Comparison of ENCODE assay signal across 1 cellular context in the genomic region with DNA sequence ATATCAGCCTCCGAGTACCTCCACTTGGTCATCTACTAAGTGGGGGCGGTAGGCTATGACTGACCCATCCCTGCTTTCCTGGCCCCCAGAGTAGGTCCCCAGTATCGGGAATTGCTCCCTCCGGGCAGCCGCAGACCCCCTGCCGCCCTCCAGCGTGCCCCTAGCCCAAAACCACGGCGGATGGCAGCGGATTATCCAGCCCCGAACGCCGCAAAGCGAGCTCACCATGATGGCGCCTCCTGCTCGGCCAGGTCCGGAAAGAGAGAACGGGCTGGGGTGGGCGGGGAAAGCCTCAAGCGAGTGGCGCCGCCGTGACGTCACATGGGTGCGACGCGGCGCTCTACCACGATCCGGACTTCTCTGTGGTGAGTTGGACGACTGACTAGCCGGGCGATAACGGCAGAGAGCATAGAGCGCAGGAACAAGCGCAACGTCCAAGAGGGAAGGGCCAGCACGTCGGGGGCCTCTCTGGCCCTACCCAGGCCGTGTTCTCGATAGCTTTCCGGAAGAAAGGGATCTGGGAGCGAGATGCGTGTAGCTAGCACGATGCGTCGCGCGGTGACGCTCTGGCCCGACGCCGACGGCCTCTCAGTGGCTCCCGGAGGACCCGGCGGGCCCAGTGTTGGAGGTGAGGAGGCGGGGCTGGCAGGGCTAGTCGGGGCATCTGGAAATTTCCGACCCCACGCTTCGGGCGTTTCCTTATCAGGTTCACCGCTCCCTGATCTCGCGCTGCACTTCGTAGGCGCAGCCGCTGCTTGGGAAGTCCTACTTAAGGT.
TF ChIP-seq lines count a peak whose summit lies in the region.

RPL18 (minus strand) TSS at position 263 of the 776 bp plus-strand sequence; CDS start at position 228, 35 bp downstream.
A gene with protein sequence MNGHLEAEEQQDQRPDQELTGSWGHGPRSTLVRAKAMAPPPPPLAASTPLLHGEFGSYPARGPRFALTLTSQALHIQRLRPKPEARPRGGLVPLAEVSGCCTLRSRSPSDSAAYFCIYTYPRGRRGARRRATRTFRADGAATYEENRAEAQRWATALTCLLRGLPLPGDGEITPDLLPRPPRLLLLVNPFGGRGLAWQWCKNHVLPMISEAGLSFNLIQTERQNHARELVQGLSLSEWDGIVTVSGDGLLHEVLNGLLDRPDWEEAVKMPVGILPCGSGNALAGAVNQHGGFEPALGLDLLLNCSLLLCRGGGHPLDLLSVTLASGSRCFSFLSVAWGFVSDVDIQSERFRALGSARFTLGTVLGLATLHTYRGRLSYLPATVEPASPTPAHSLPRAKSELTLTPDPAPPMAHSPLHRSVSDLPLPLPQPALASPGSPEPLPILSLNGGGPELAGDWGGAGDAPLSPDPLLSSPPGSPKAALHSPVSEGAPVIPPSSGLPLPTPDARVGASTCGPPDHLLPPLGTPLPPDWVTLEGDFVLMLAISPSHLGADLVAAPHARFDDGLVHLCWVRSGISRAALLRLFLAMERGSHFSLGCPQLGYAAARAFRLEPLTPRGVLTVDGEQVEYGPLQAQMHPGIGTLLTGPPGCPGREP (plus strand): TSS at position 591 of the 776 bp plus-strand sequence. CDS start 1,009 bp downstream, outside the sequence.

TF ChIP-seq in GM23338, 12 proteins besides CTCF, POLR2A, EP300 and RAD21:
- TF ChIP-seq ETS1 (IDR thresholded peaks at IDR 0.05), result peak; percentile 97
- no peak for TF ChIP-seq ZNF331 (CRISPR knock-in tag; IDR thresholded peaks at IDR 0.05; ENCODE audit: low read depth)
- peak; percentile 75 for TF ChIP-seq JUNB (IDR thresholded peaks at IDR 0.05; ENCODE audit: unreplicated experiment)
- TF ChIP-seq CREB1 (CRISPR knock-in tag; IDR thresholded peaks at IDR 0.05; ENCODE audit: low read depth), result peak; percentile 100
- TF ChIP-seq NANOG (IDR thresholded peaks at IDR 0.05; ENCODE audit: borderline replicate concordance), result no peak
- TF ChIP-seq ZNF114 (CRISPR knock-in tag; IDR thresholded peaks at IDR 0.05), result no peak
- TF ChIP-seq STAT1 (IDR thresholded peaks at IDR 0.05; ENCODE audit: unreplicated experiment), result no peak
- TF ChIP-seq, protein P1, sequence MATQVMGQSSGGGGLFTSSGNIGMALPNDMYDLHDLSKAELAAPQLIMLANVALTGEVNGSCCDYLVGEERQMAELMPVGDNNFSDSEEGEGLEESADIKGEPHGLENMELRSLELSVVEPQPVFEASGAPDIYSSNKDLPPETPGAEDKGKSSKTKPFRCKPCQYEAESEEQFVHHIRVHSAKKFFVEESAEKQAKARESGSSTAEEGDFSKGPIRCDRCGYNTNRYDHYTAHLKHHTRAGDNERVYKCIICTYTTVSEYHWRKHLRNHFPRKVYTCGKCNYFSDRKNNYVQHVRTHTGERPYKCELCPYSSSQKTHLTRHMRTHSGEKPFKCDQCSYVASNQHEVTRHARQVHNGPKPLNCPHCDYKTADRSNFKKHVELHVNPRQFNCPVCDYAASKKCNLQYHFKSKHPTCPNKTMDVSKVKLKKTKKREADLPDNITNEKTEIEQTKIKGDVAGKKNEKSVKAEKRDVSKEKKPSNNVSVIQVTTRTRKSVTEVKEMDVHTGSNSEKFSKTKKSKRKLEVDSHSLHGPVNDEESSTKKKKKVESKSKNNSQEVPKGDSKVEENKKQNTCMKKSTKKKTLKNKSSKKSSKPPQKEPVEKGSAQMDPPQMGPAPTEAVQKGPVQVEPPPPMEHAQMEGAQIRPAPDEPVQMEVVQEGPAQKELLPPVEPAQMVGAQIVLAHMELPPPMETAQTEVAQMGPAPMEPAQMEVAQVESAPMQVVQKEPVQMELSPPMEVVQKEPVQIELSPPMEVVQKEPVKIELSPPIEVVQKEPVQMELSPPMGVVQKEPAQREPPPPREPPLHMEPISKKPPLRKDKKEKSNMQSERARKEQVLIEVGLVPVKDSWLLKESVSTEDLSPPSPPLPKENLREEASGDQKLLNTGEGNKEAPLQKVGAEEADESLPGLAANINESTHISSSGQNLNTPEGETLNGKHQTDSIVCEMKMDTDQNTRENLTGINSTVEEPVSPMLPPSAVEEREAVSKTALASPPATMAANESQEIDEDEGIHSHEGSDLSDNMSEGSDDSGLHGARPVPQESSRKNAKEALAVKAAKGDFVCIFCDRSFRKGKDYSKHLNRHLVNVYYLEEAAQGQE (IDR thresholded peaks at IDR 0.05; ENCODE audit: unreplicated experiment), result no peak
- TF ChIP-seq, protein P2, sequence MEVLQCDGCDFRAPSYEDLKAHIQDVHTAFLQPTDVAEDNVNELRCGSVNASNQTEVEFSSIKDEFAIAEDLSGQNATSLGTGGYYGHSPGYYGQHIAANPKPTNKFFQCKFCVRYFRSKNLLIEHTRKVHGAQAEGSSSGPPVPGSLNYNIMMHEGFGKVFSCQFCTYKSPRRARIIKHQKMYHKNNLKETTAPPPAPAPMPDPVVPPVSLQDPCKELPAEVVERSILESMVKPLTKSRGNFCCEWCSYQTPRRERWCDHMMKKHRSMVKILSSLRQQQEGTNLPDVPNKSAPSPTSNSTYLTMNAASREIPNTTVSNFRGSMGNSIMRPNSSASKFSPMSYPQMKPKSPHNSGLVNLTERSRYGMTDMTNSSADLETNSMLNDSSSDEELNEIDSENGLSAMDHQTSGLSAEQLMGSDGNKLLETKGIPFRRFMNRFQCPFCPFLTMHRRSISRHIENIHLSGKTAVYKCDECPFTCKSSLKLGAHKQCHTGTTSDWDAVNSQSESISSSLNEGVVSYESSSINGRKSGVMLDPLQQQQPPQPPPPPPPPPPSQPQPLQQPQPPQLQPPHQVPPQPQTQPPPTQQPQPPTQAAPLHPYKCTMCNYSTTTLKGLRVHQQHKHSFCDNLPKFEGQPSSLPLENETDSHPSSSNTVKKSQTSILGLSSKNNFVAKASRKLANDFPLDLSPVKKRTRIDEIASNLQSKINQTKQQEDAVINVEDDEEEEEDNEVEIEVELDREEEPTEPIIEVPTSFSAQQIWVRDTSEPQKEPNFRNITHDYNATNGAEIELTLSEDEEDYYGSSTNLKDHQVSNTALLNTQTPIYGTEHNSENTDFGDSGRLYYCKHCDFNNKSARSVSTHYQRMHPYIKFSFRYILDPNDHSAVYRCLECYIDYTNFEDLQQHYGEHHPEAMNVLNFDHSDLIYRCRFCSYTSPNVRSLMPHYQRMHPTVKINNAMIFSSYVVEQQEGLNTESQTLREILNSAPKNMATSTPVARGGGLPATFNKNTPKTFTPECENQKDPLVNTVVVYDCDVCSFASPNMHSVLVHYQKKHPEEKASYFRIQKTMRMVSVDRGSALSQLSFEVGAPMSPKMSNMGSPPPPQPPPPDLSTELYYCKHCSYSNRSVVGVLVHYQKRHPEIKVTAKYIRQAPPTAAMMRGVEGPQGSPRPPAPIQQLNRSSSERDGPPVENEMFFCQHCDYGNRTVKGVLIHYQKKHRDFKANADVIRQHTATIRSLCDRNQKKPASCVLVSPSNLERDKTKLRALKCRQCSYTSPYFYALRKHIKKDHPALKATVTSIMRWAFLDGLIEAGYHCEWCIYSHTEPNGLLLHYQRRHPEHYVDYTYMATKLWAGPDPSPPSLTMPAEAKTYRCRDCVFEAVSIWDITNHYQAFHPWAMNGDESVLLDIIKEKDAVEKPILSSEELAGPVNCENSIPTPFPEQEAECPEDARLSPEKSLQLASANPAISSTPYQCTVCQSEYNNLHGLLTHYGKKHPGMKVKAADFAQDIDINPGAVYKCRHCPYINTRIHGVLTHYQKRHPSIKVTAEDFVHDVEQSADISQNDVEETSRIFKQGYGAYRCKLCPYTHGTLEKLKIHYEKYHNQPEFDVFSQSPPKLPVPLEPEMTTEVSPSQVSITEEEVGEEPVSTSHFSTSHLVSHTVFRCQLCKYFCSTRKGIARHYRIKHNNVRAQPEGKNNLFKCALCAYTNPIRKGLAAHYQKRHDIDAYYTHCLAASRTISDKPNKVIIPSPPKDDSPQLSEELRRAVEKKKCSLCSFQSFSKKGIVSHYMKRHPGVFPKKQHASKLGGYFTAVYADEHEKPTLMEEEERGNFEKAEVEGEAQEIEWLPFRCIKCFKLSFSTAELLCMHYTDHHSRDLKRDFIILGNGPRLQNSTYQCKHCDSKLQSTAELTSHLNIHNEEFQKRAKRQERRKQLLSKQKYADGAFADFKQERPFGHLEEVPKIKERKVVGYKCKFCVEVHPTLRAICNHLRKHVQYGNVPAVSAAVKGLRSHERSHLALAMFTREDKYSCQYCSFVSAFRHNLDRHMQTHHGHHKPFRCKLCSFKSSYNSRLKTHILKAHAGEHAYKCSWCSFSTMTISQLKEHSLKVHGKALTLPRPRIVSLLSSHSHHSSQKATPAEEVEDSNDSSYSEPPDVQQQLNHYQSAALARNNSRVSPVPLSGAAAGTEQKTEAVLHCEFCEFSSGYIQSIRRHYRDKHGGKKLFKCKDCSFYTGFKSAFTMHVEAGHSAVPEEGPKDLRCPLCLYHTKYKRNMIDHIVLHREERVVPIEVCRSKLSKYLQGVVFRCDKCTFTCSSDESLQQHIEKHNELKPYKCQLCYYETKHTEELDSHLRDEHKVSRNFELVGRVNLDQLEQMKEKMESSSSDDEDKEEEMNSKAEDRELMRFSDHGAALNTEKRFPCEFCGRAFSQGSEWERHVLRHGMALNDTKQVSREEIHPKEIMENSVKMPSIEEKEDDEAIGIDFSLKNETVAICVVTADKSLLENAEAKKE (CRISPR knock-in tag; IDR thresholded peaks at IDR 0.05), result no peak
- no peak for TF ChIP-seq EZH2phosphoT487 (IDR thresholded peaks at IDR 0.05; ENCODE audit: unreplicated experiment)
- peak; percentile 94 for TF ChIP-seq POLR2AphosphoS5 (IDR thresholded peaks at IDR 0.05; ENCODE audit: low read depth)
- TF ChIP-seq EZH2 (IDR thresholded peaks at IDR 0.05; ENCODE audit: low read depth, unreplicated experiment), result no peak
